Comparison of ENCODE assay signal across 15 cellular contexts in the genomic region with DNA sequence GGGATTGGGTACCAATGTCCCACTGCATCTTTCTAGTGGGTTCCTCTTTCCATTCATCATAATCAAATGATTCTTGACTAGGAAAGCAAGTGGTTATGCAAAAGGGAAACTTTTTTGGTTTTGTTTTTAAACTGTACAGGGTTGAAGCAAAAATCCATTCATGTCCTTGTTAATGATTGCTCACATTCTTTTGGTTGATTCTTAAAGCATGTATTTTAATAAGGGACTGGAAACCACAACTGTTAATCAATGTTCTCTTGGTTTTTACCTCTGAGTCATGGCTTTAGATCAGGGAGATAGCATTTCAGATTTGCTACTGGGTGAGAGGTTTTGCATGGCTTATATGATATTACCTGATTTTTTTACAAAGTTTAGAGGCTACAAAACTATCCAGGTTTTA.
DNase-seq lines count a peak whose midpoint lies in the region; ATAC-seq, FAIRE-seq and TF ChIP-seq lines count a peak whose summit lies in the region.
"Had no signal": no experiment of that assay in that cellular context is flagged by ENCODE, and none has a peak within 500 bp of the region (broad histone marks: within the 10 kb centered on the region; RNA-seq: fewer than 3 reads in every experiment).

No MANE protein-coding gene starts in this region.

- H3K4me1 ChIP-seq in esophagus muscularis mucosa: no peaks in the 10 kb centered on the region
- H3K4me1 ChIP-seq in mesendoderm (ENCODE audit: control insufficient read depth, low read depth, low read length): no peaks in the 10 kb centered on the region

- H3K27me3 ChIP-seq in bronchial epithelial cell (ENCODE audit: control insufficient read depth, insufficient read depth, low read length): no peaks in the 10 kb centered on the region
- no peaks in the 10 kb centered on the region for H3K27me3 ChIP-seq in esophagus muscularis mucosa
- H3K27me3 ChIP-seq in mesendoderm (ENCODE audit: insufficient read depth, low read length, poor library complexity): no peaks in the 10 kb centered on the region
- H3K27me3 ChIP-seq: heart right ventricle had no signal

- no peak for TF ChIP-seq EP300 in esophagus muscularis mucosa (IDR thresholded peaks at IDR 0.05)

- H3K79me2 ChIP-seq in mesendoderm (ENCODE audit: control insufficient read depth, insufficient read depth, low read length): no peaks in the 10 kb centered on the region

- H3K79me1 ChIP-seq in mesendoderm (ENCODE audit: low read length): no peaks in the 10 kb centered on the region

- H3K4me3 ChIP-seq in bronchial epithelial cell (ENCODE audit: low read depth, low read length): no peak overlapping the region
- no peak overlapping the region for H3K4me3 ChIP-seq in esophagus muscularis mucosa
- no peak overlapping the region for H3K4me3 ChIP-seq in mesendoderm (ENCODE audit: low read length)
- H3K4me3 ChIP-seq: heart right ventricle, lung had no signal

- H3K36me3 ChIP-seq in bronchial epithelial cell (ENCODE audit: control insufficient read depth, insufficient read depth, low read length): no peaks in the 10 kb centered on the region
- no peaks in the 10 kb centered on the region for H3K36me3 ChIP-seq in esophagus muscularis mucosa
- no peaks in the 10 kb centered on the region for H3K36me3 ChIP-seq in mesendoderm (ENCODE audit: control insufficient read depth, insufficient read depth, low read length)
- H3K36me3 ChIP-seq: heart right ventricle had no signal

- no peak overlapping the region for H4K5ac ChIP-seq in mesendoderm (ENCODE audit: low read length)

- no peaks in the 10 kb centered on the region for H3K9me3 ChIP-seq in esophagus muscularis mucosa
- H3K9me3 ChIP-seq: heart right ventricle had no signal

- H3K56ac ChIP-seq in mesendoderm (ENCODE audit: low read length): no peak overlapping the region

- no peak for FAIRE-seq in bronchial epithelial cell (lab: Jason Lieb, UNC)
- FAIRE-seq: endometrium had no signal

- no peak overlapping the region for H2BK15ac ChIP-seq in mesendoderm (replicated peaks; ENCODE audit: low read depth)

- no peak overlapping the region for H3K27ac ChIP-seq in esophagus muscularis mucosa (replicated peaks in 1 of 4)
- no peak overlapping the region for H3K27ac ChIP-seq in mesendoderm (ENCODE audit: low read depth, low read length)
- H3K27ac ChIP-seq: heart right ventricle had no signal

- no peak overlapping the region for H2AK5ac ChIP-seq in mesendoderm (ENCODE audit: low read length)

- H3K4ac ChIP-seq in mesendoderm (ENCODE audit: low read depth, low read length): no peak overlapping the region

- no peak overlapping the region for H2BK5ac ChIP-seq in mesendoderm (ENCODE audit: low read length)

- no peak overlapping the region for H3K23ac ChIP-seq in mesendoderm (ENCODE audit: low read length)

- no peak overlapping the region for H2BK120ac ChIP-seq in mesendoderm (ENCODE audit: low read depth, low read length)

- ATAC-seq in GM18517 (IDR thresholded peaks at IDR 0.05; ENCODE audit: unreplicated experiment) (peak; percentile 88), GM21423 (IDR thresholded peaks at IDR 0.05; ENCODE audit: unreplicated experiment) (peak; percentile 96), HG03139 (IDR thresholded peaks at IDR 0.05; ENCODE audit: unreplicated experiment) (peak; percentile 92)
- ATAC-seq: activated CD4-positive, CD25-positive, alpha-beta regulatory T cell treated with anti-CD3 and anti-CD28 coated beads, Interleukin-2, amount 50 U/mL, for 24 hours; heart right ventricle had no signal

- no peak overlapping the region for H3K4me2 ChIP-seq in mesendoderm (ENCODE audit: low read length)

- DNase-seq in bronchial epithelial cell (ENCODE audit: low read depth) (peak; percentile 41), cortex of kidney (lab: John Stamatoyannopoulos, UW) (no peak), esophagus muscularis mucosa (ENCODE audit: extremely low spot score) (no peak), mesendoderm (no peak)
- no peak for DNase-seq in activated CD8-positive, alpha-beta memory T cell treated with anti-CD3 and anti-CD28 coated beads, Interleukin-2, amount 50 U/mL, for 48 hours
- DNase-seq: DMS79 treated with DMSO at 0.1 percent for 48 hours, heart right ventricle, NCI-H1930, nucleus accumbens had no signal

- H3K9ac ChIP-seq in mesendoderm (ENCODE audit: low read length): no peak overlapping the region

- H4K8ac ChIP-seq in mesendoderm (ENCODE audit: low read depth, low read length): no peak overlapping the region

- no peak overlapping the region for H3K18ac ChIP-seq in mesendoderm (ENCODE audit: low read length)

- TF ChIP-seq CTCF in bronchial epithelial cell (IDR thresholded peaks at IDR 0.05; ENCODE audit: insufficient read depth, low read length, severe bottlenecking) (no peak), esophagus muscularis mucosa (IDR thresholded peaks at IDR 0.05) (no peak)

- TF ChIP-seq POLR2A in esophagus muscularis mucosa (IDR thresholded peaks at IDR 0.05; ENCODE audit: low read depth): no peak

- intact Hi-C loops in esophagus muscularis mucosa (cut with DNase I): no loop called here
